8 cellular contexts compared by ENCODE assay signal in the genomic region with DNA sequence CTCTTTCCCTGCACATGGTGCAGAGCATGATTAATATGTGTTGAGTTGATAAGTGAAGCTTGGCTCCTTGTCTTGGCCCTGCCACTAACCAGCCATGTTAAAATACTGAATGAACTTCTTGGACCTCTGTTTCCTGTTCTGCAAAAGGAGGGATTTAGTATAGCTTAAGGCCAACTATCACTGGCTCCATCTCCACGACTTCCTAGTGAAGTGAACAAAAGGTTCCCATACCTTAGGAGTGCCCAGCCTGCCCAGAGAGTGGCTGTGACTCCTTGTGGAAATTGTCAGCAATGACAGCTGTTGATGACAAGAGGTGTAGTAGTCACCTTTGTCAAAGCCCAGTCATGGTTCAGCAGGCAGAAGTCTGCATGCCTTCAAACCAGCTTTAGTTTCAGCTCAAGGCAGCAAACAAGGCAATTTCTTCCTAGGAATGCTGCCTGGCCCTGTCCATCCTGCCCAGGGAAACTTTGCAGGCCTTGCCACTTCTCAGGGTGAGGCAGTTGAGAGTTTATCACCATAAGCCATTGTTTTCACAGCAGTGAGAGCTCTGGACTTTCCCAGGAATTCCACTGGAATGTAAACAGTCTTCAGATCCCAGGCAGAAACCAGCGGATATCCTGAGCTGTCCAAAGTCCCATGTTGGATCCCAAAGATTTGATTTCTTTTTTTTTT.
DNase-seq lines count a peak whose midpoint lies in the region; ATAC-seq and TF ChIP-seq lines count a peak whose summit lies in the region.

No MANE protein-coding gene starts in this region.

- H3K9me3 ChIP-seq in DND-41 (ENCODE audit: insufficient read depth, low read length, severe bottlenecking) (no peaks in the 10 kb centered on the region), transverse colon (no peaks in the 10 kb centered on the region)

- H3K4me2 ChIP-seq in DND-41 (ENCODE audit: insufficient read depth, low read length), result no peak overlapping the region

- no peak overlapping the region for H3K4me3 Mint-ChIP-seq in natural killer cell treated with Interleukin-12 subunit alpha and Interleukin-12 subunit beta and Interleukin-15 and Interleukin-18, amount 100 ng/mL, for 72 hours

- H3K36me3 ChIP-seq in DND-41 (ENCODE audit: insufficient read depth, low read length), result no peaks in the 10 kb centered on the region
- H3K36me3 ChIP-seq in transverse colon, result no peaks in the 10 kb centered on the region

- no peaks in the 10 kb centered on the region for H3K9me3 Mint-ChIP-seq in natural killer cell treated with Interleukin-12 subunit alpha and Interleukin-12 subunit beta and Interleukin-15 and Interleukin-18, amount 100 ng/mL, for 72 hours

- no peaks in the 10 kb centered on the region for H3K36me3 Mint-ChIP-seq in natural killer cell treated with Interleukin-12 subunit alpha and Interleukin-12 subunit beta and Interleukin-15 and Interleukin-18, amount 100 ng/mL, for 72 hours

- WGBS in transverse colon (ENCODE audit: low coverage in 1 of 2), 2 donors, result 20 to 32% methylated on average over 1 to 2 of the region's 2 CpGs

- peaks cover 13 to 17% of the 10 kb centered on the region in 2 donors for H3K27me3 Mint-ChIP-seq in natural killer cell treated with Interleukin-12 subunit alpha and Interleukin-12 subunit beta and Interleukin-15 and Interleukin-18, amount 100 ng/mL, for 72 hours

- H3K27ac Mint-ChIP-seq in natural killer cell treated with Interleukin-12 subunit alpha and Interleukin-12 subunit beta and Interleukin-15 and Interleukin-18, amount 100 ng/mL, for 72 hours, result no peak overlapping the region

- TF ChIP-seq CTCF in DND-41 (IDR thresholded peaks at IDR 0.05; ENCODE audit: borderline replicate concordance, extremely low read depth, low read length, poor library complexity, severe bottlenecking) (no peak), foreskin keratinocyte (conservative IDR thresholded peaks at IDR 0.05) (peak; percentile 27), transverse colon (IDR thresholded peaks at IDR 0.05) (peak in 4 of 5 experiments; percentile 17 to 53 (median 40))

- H3K4me1 ChIP-seq in DND-41 (ENCODE audit: insufficient read depth, low read length), result peaks cover 71% of the 10 kb centered on the region
- H3K4me1 ChIP-seq in foreskin keratinocyte, result peaks cover 17% of the 10 kb centered on the region
- peaks cover 6 to 17% (median 12%) of the 10 kb centered on the region in 4 donors for H3K4me1 ChIP-seq in transverse colon

- peak overlapping the region; percentile 61 for H2AFZ ChIP-seq in DND-41 (ENCODE audit: low read depth, low read length)

- H3K27ac ChIP-seq in DND-41 (ENCODE audit: low read length) (peak overlapping the region; percentile 96), foreskin keratinocyte (no peak overlapping the region), transverse colon (peak overlapping the region; percentile 31 to 51 (median 46))

- no peaks in the 10 kb centered on the region for H3K79me2 ChIP-seq in DND-41 (ENCODE audit: insufficient read depth, low read length)

- intact Hi-C loops in transverse colon (cut with DNase I; ENCODE audit: low total_unique reads), result no loop called here
- intact Hi-C loops in posterior vena cava (cut with DNase I), result no loop called here

- no peak for TF ChIP-seq EP300 in transverse colon (IDR thresholded peaks at IDR 0.05; ENCODE audit: low read depth)

- no peaks in the 10 kb centered on the region for H4K20me1 ChIP-seq in DND-41 (ENCODE audit: insufficient read depth, low read length)

- H3K9ac ChIP-seq in DND-41 (ENCODE audit: low read depth, low read length), result peak overlapping the region; percentile 55

- H3K27me3 ChIP-seq in DND-41 (ENCODE audit: insufficient read depth, low read length, poor library complexity), result no peaks in the 10 kb centered on the region
- no peaks in the 10 kb centered on the region for H3K27me3 ChIP-seq in foreskin keratinocyte
- no peaks in the 10 kb centered on the region for H3K27me3 ChIP-seq in transverse colon

- ATAC-seq in DND-41 (ENCODE audit: insufficient read depth, low read depth) (no peak), GM21447 (IDR thresholded peaks at IDR 0.05; ENCODE audit: unreplicated experiment) (peak; percentile 57), foreskin keratinocyte (peak; percentile 59)
- no peak for ATAC-seq in natural killer cell treated with Interleukin-12 subunit alpha and Interleukin-12 subunit beta and Interleukin-15 and Interleukin-18, amount 100 ng/mL, for 72 hours

- no peak overlapping the region for H3K4me3 ChIP-seq in DND-41 (ENCODE audit: low read depth in 1 of 2, low read length in 2 of 2)
- no peak overlapping the region for H3K4me3 ChIP-seq in transverse colon

- TF ChIP-seq POLR2A in transverse colon (IDR thresholded peaks at IDR 0.05), result no peak

- no peak for DNase-seq in DND-41
- peak; percentile 18 for DNase-seq in NAMALWA (ENCODE audit: low spot score)
- peak; percentile 60 to 66 for DNase-seq in foreskin keratinocyte
- DNase-seq in transverse colon, result peak; percentile 22
- DNase-seq in posterior vena cava (ENCODE audit: low spot score), result no peak
- no peak for DNase-seq in natural killer cell treated with Interleukin-12 subunit alpha and Interleukin-12 subunit beta and Interleukin-15 and Interleukin-18, amount 100 ng/mL, for 72 hours (ENCODE audit: low spot score)
- no peak for DNase-seq in NOMO-1 treated with DMSO at 0.1 percent for 48 hours (lab: John Stamatoyannopoulos, UW; ENCODE audit: unreplicated experiment)

- in situ Hi-C loops in transverse colon (cut with MboI; ENCODE audit: low pct_ligation_motif_present in 1 of 4, low pct_unique_long_range_greater_than_20kb in 1 of 4, low sequenced_read_pairs in 3 of 4), result loop anchor here in 1 of 4 donors (25.0 kb wide), 1 partner anchor 415 kb away; the partner anchor contains the start of gene PERP

- H3K4me1 Mint-ChIP-seq in natural killer cell treated with Interleukin-12 subunit alpha and Interleukin-12 subunit beta and Interleukin-15 and Interleukin-18, amount 100 ng/mL, for 72 hours (ENCODE audit: low read depth in 2 of 2), result peaks cover 16 to 18% of the 10 kb centered on the region in 2 donors

Comparison
In these comparisons a context has a peak if more than half of its experiments do, and no peak if none do; other contexts are left out.
1. ATAC-seq: peak in GM21447 (single experiment) and foreskin keratinocyte (single experiment); none in DND-41 (single experiment) and natural killer cell treated with Interleukin-12 subunit alpha and Interleukin-12 subunit beta and Interleukin-15 and Interleukin-18, amount 100 ng/mL, for 72 hours (0 of 2).
2. DNase-seq: peak in NAMALWA (single experiment), foreskin keratinocyte (2 of 2) and transverse colon (single experiment); none in DND-41 (single experiment), posterior vena cava (single experiment), natural killer cell treated with Interleukin-12 subunit alpha and Interleukin-12 subunit beta and Interleukin-15 and Interleukin-18, amount 100 ng/mL, for 72 hours (single experiment) and NOMO-1 treated with DMSO at 0.1 percent for 48 hours (single experiment).